ENCODE assay signal across 10 cellular contexts in genomic region chr12:77231548-77231947, GRCh38.
DNase-seq lines count a peak whose midpoint lies in the region; ATAC-seq, FAIRE-seq and TF ChIP-seq lines count a peak whose summit lies in the region.
"Had no signal": no experiment of that assay in that cellular context is flagged by ENCODE, and none has a peak within 500 bp of the region (broad histone marks: within the 10 kb centered on the region; RNA-seq: fewer than 3 reads in every experiment).

No MANE protein-coding gene starts in this region.

- TF ChIP-seq CTCF in keratinocyte (optimal IDR thresholded peaks at IDR 0.05 in 1 of 3, IDR thresholded peaks at IDR 0.05 in 1 of 3, conservative IDR thresholded peaks at IDR 0.05 in 1 of 3; ENCODE audit: extremely low read depth in 1 of 3, insufficient read depth in 2 of 3, low read length in 3 of 3) (no peak), tibial artery (IDR thresholded peaks at IDR 0.05) (no peak), glutamatergic neuron (IDR thresholded peaks at IDR 0.05; ENCODE audit: partially characterized antibody, unreplicated experiment) (no peak), GM13977 (IDR thresholded peaks at IDR 0.05; ENCODE audit: extremely low read depth, insufficient read depth, missing control alignments) (no peak)

- H3K9ac ChIP-seq in keratinocyte (ENCODE audit: control insufficient read depth, extremely low read depth, insufficient read depth, low read length) = no peak overlapping the region

- H3K4me1 Mint-ChIP-seq in glutamatergic neuron (ENCODE audit: low read depth, unreplicated experiment) = no peaks in the 10 kb centered on the region

- H3K36me3 ChIP-seq in MG63 (no peaks in the 10 kb centered on the region), keratinocyte (ENCODE audit: control insufficient read depth in 2 of 2, extremely low read depth in 1 of 2, insufficient read depth in 2 of 2, low read length in 2 of 2) (no peaks in the 10 kb centered on the region), tibial artery (no peaks in the 10 kb centered on the region)
- H3K36me3 ChIP-seq: SJSA1 had no signal

- H3K9me3 Mint-ChIP-seq in glutamatergic neuron (ENCODE audit: unreplicated experiment) = peaks cover 1% of the 10 kb centered on the region

- intact Hi-C loops in tibial artery (cut with DNase I; ENCODE audit: low total_unique reads) = no loop called here

- peak; percentile 56 for FAIRE-seq in keratinocyte (lab: Jason Lieb, UNC)

- H3K36me3 Mint-ChIP-seq in glutamatergic neuron (ENCODE audit: unreplicated experiment) = no peaks in the 10 kb centered on the region

- H2AFZ ChIP-seq in keratinocyte (ENCODE audit: control insufficient read depth, low read length) = peak overlapping the region; percentile 17

- ATAC-seq in HG02623 (IDR thresholded peaks at IDR 0.05; ENCODE audit: unreplicated experiment) (no peak), GM21515 (IDR thresholded peaks at IDR 0.05; ENCODE audit: unreplicated experiment) (no peak)

- H3K27ac Mint-ChIP-seq in glutamatergic neuron (ENCODE audit: unreplicated experiment) = no peak overlapping the region

- in situ Hi-C loops in GM13977 (cut with MboI; ENCODE audit: low pct_unique_long_range_greater_than_20kb, low sequenced_read_pairs, unreplicated experiment) = no loop called here

- H3K4me1 ChIP-seq in keratinocyte (ENCODE audit: control insufficient read depth, extremely low read depth, insufficient read depth, low read length) = peaks cover 11% of the 10 kb centered on the region
- H3K4me1 ChIP-seq in tibial artery = peaks cover 0 to 19% (median 0%) of the 10 kb centered on the region in 4 donors

- H3K4me3 ChIP-seq in MG63 = no peak overlapping the region
- no peak overlapping the region for H3K4me3 ChIP-seq in keratinocyte (ENCODE audit: control insufficient read depth in 2 of 3, extremely low read depth in 1 of 3, insufficient read depth in 2 of 3, low read depth in 1 of 3, low read length in 3 of 3)
- H3K4me3 ChIP-seq in tibial artery = no peak overlapping the region
- H3K4me3 ChIP-seq: SJSA1 had no signal

- no peaks in the 10 kb centered on the region for H3K27me3 Mint-ChIP-seq in glutamatergic neuron (ENCODE audit: unreplicated experiment)

- H3K79me2 ChIP-seq in keratinocyte (ENCODE audit: control insufficient read depth, insufficient read depth, low read length) = no peaks in the 10 kb centered on the region

- H4K20me1 ChIP-seq in keratinocyte (ENCODE audit: control insufficient read depth, extremely low read depth, insufficient read depth, low read length) = no peaks in the 10 kb centered on the region

- H3K4me3 Mint-ChIP-seq in glutamatergic neuron (ENCODE audit: unreplicated experiment) = no peak overlapping the region

- H3K4me2 ChIP-seq in keratinocyte (ENCODE audit: control insufficient read depth, extremely low read depth, insufficient read depth, low read depth, low read length) = peak overlapping the region; percentile 58

- DNase-seq in MG63 (peak; percentile 64), astrocyte of the hippocampus (ENCODE audit: low read depth, low spot score) (peak; percentile 84), keratinocyte (ENCODE audit: low read depth, low spot score) (no peak), tibial artery (peak; percentile 77 to 89), glutamatergic neuron (no peak), GM13977 (ENCODE audit: low spot score) (no peak)
- DNase-seq: erythroblast had no signal

- dilution Hi-C loops in keratinocyte (cut with MboI; ENCODE audit: extremely low pct_ligation_motif_present, low sequenced_read_pairs) = no loop called here

- no peak overlapping the region for H3K27ac ChIP-seq in keratinocyte (ENCODE audit: control insufficient read depth, insufficient read depth, low read length)
- H3K27ac ChIP-seq in tibial artery = no peak overlapping the region
- H3K27ac ChIP-seq: SJSA1 had no signal

- H3K27me3 ChIP-seq in MG63 = no peaks in the 10 kb centered on the region
- no peaks in the 10 kb centered on the region for H3K27me3 ChIP-seq in keratinocyte (ENCODE audit: control insufficient read depth, extremely low read depth, insufficient read depth, low read length)
- no peaks in the 10 kb centered on the region for H3K27me3 ChIP-seq in tibial artery
- H3K27me3 ChIP-seq: SJSA1 had no signal

- no peaks in the 10 kb centered on the region for H3K9me1 ChIP-seq in keratinocyte (ENCODE audit: control insufficient read depth, extremely low read depth, insufficient read depth, low read length)

- no peaks in the 10 kb centered on the region for H3K9me3 ChIP-seq in MG63
- no peaks in the 10 kb centered on the region for H3K9me3 ChIP-seq in keratinocyte (ENCODE audit: control insufficient read depth, low read depth, low read length)
- H3K9me3 ChIP-seq in tibial artery = no peaks in the 10 kb centered on the region
- H3K9me3 ChIP-seq: SJSA1 had no signal

Comparison
In these comparisons a context has a peak if more than half of its experiments do, and no peak if none do; other contexts are left out.
1. DNase-seq: peak in MG63 (single experiment), astrocyte of the hippocampus (single experiment) and tibial artery (2 of 2); none in keratinocyte (single experiment), glutamatergic neuron (single experiment) and GM13977 (single experiment).